1 cellular context compared by ENCODE assay signal in the genomic region with DNA sequence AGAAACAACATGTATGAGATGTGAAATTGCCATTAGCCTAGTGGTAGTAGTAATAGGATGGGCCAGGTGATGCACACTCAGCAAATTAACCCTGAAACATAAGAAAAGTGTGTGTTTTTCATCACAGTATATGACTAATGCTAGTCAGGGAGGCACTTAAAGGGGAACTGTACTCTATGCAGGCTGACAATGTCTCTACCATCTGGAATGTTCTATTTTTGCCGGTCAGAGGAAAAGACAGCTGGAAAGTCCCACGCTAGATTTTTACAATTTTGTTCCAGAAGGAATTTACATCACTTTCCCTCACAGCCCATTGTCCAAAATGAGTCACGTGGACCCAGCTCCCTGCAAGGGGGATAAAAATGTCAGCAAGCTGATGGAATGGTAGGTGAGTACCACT.
TF ChIP-seq lines count a peak whose summit lies in the region.

No MANE protein-coding gene starts in this region.

TF ChIP-seq in IMR-90, 13 proteins besides CTCF, POLR2A, EP300 and RAD21:
- TF ChIP-seq BHLHE40 (IDR thresholded peaks at IDR 0.05; ENCODE audit: low read depth, low read length) (no peak), NFE2L2 (IDR thresholded peaks at IDR 0.05; ENCODE audit: low read depth, low read length) (no peak), RFX5 (IDR thresholded peaks at IDR 0.05; ENCODE audit: low read depth, low read length) (no peak), MAZ (IDR thresholded peaks at IDR 0.05; ENCODE audit: borderline replicate concordance, low read depth, low read length) (no peak), MAFK (IDR thresholded peaks at IDR 0.05; ENCODE audit: low read depth, low read length) (peak; percentile 95), CHD1 (IDR thresholded peaks at IDR 0.05; ENCODE audit: low read depth, low read length) (no peak), FOS (IDR thresholded peaks at IDR 0.05; ENCODE audit: low read depth, low read length) (no peak), RCOR1 (IDR thresholded peaks at IDR 0.05; ENCODE audit: insufficient replicate concordance, low read length) (no peak), CEBPB (IDR thresholded peaks at IDR 0.05; ENCODE audit: low read depth, low read length) (no peak)
- TF ChIP-seq, protein P1, sequence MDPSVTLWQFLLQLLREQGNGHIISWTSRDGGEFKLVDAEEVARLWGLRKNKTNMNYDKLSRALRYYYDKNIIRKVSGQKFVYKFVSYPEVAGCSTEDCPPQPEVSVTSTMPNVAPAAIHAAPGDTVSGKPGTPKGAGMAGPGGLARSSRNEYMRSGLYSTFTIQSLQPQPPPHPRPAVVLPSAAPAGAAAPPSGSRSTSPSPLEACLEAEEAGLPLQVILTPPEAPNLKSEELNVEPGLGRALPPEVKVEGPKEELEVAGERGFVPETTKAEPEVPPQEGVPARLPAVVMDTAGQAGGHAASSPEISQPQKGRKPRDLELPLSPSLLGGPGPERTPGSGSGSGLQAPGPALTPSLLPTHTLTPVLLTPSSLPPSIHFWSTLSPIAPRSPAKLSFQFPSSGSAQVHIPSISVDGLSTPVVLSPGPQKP (IDR thresholded peaks at IDR 0.05; ENCODE audit: borderline replicate concordance, low read depth, low read length), result no peak
- TF ChIP-seq, protein P2, sequence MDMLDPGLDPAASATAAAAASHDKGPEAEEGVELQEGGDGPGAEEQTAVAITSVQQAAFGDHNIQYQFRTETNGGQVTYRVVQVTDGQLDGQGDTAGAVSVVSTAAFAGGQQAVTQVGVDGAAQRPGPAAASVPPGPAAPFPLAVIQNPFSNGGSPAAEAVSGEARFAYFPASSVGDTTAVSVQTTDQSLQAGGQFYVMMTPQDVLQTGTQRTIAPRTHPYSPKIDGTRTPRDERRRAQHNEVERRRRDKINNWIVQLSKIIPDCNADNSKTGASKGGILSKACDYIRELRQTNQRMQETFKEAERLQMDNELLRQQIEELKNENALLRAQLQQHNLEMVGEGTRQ (IDR thresholded peaks at IDR 0.05; ENCODE audit: low read depth, low read length), result peak; percentile 26; the same call in 1 of the 2 replicates
